In the genomic region with DNA sequence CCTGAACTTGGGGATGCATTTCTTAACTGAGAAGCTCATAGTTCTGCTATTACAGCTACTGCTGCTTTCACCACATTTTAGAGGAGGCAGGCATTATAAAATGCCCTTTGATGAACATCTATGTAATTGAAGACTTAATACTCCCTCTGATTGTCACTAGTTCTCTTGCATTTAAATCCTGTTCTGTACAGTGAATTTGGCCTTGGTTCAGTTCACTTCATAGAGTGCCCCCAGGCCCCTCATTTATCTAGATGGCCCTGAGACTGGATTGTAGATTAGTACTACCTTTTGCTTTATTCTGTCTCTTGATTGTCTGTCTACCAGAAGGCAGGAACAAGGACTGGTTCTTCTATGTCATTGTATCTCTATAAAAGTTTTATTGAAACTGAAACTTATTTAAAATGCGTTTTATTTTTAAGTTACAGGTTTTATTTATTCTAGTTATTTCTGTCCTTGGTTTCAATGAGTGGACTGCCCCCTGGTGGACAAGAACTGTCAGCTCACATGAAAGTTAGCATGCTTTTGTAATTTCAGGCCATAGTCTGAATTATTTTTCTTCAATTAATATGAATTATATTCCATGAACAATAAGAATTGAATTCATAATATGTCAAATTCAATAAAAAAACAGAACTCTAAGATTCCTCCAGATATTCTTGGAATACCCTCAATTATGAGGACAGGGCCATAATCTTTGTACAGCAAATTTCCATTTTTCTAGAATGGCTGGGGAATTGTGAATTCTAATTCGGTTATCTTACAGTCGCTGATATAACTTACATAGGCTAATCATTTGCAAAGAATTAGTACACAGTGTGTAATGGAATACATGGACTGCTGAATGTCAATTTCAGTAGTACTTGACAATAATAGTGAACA, we compare ENCODE assay signal across 7 cellular contexts. TPM values are rescaled to one million over a fixed set of nuclear protein-coding genes. Genes with fewer than 3 reads are reported as not detected.
DNase-seq lines count a peak whose midpoint lies in the region; ATAC-seq and TF ChIP-seq lines count a peak whose summit lies in the region.

No MANE protein-coding gene starts in this region.

- DNase-seq in EH (ENCODE audit: low read depth) (peak; percentile 54), HT1080 (ENCODE audit: low read depth) (peak; percentile 32), T follicular helper cell (ENCODE audit: low read depth) (peak; percentile 12), endothelial cell (ENCODE audit: low spot score) (peak; percentile 48), pons (ENCODE audit: low spot score) (peak; percentile 43)

- no peak overlapping the region for H3K4me3 Mint-ChIP-seq in endothelial cell (ENCODE audit: unreplicated experiment)

- ATAC-seq in GM18870 (IDR thresholded peaks at IDR 0.05; ENCODE audit: unreplicated experiment) (no peak), HG02885 (IDR thresholded peaks at IDR 0.05; ENCODE audit: poor library complexity, unreplicated experiment) (no peak)

- H3K9me3 Mint-ChIP-seq in endothelial cell (ENCODE audit: unreplicated experiment) = no peaks in the 10 kb centered on the region

- H3K36me3 Mint-ChIP-seq in endothelial cell (ENCODE audit: low read depth, unreplicated experiment) = no peaks in the 10 kb centered on the region

- H3K27me3 Mint-ChIP-seq in endothelial cell (ENCODE audit: unreplicated experiment) = peaks cover 6% of the 10 kb centered on the region

- H3K4me1 Mint-ChIP-seq in endothelial cell (ENCODE audit: unreplicated experiment) = no peaks in the 10 kb centered on the region

- TF ChIP-seq CTCF in endothelial cell (IDR thresholded peaks at IDR 0.05; ENCODE audit: unreplicated experiment) = peak; percentile 94

- H3K27ac Mint-ChIP-seq in endothelial cell (ENCODE audit: unreplicated experiment) = no peak overlapping the region

RNA-seq across cellular contexts. Expression of gene TMEM33, which starts 47.2 kb away (rescaled TPM):
- total RNA-seq in HT1080 (2014; rRNA removed; shearing (Covaris generic)) = 113 and 161 TPM in 2 replicates
- polyA plus RNA-seq in HT1080 (2015; cell fraction: cytosol; rRNA removed) = 74.3 and 84.1 TPM in 2 replicates
- polyA plus RNA-seq in HT1080 (2015; cell fraction: nucleus; rRNA removed) = 91.2 and 97.1 TPM in 2 replicates
- total RNA-seq in endothelial cell (ENCODE audit: unreplicated experiment) = 59.6 TPM
